In genomic region chr9:94603259-94603776, GRCh38 we compare ENCODE assay signal across 8 cellular contexts. TPM values are rescaled to one million over a fixed set of nuclear protein-coding genes. Genes with fewer than 3 reads are reported as not detected.
A peak's percentile ranks its signal among the peaks of the same experiment; 100 is the strongest.
DNase-seq lines count a peak whose midpoint lies in the region; ATAC-seq and TF ChIP-seq lines count a peak whose summit lies in the region.

No MANE protein-coding gene starts in this region.

- H3K27me3 ChIP-seq in OCI-LY3 (ENCODE audit: low read depth, low read length) (peaks cover 36% of the 10 kb centered on the region), neural progenitor cell (no peaks in the 10 kb centered on the region)

- H3K9me3 ChIP-seq in OCI-LY3 (ENCODE audit: insufficient read depth, low read length), result no peaks in the 10 kb centered on the region
- no peaks in the 10 kb centered on the region for H3K9me3 ChIP-seq in neural progenitor cell (ENCODE audit: low read depth)

- peak overlapping the region; percentile 61 for H3K4me3 ChIP-seq in OCI-LY3 (ENCODE audit: low read length)
- H3K4me3 ChIP-seq in neural progenitor cell, result no peak overlapping the region

- 0 out of 2 replicates have a peak overlapping the region, but pooled peaks have one; percentile 15 for H3K9ac ChIP-seq in OCI-LY3 (ENCODE audit: low read length)
- H3K9ac ChIP-seq in neural progenitor cell, result no peak overlapping the region

- H3K36me3 ChIP-seq in OCI-LY3 (replicated peaks; ENCODE audit: low read depth, low read length) (no peaks in the 10 kb centered on the region), neural progenitor cell (no peaks in the 10 kb centered on the region)

- peak overlapping the region; percentile 62 for H3K4me2 ChIP-seq in OCI-LY3 (ENCODE audit: low read length)
- no peak overlapping the region for H3K4me2 ChIP-seq in neural progenitor cell

- H3K4me1 ChIP-seq in OCI-LY3 (ENCODE audit: low read length), result peaks cover 45% of the 10 kb centered on the region
- H3K4me1 ChIP-seq in neural progenitor cell, result peaks cover 20% of the 10 kb centered on the region

- peaks cover 6% of the 10 kb centered on the region for H3K4me1 Mint-ChIP-seq in activated T-cell treated with anti-CD3 and anti-CD28 coated beads, Interleukin-2, amount 50 U/mL, for 24 hours (ENCODE audit: low read depth)
- H3K4me1 Mint-ChIP-seq in neural progenitor cell, result peaks cover 20% of the 10 kb centered on the region

- no peak overlapping the region for H3K4me3 Mint-ChIP-seq in activated T-cell treated with anti-CD3 and anti-CD28 coated beads, Interleukin-2, amount 50 U/mL, for 24 hours
- H3K4me3 Mint-ChIP-seq in neural progenitor cell, result no peak overlapping the region

- H3K9me3 Mint-ChIP-seq in activated T-cell treated with anti-CD3 and anti-CD28 coated beads, Interleukin-2, amount 50 U/mL, for 24 hours, result no peaks in the 10 kb centered on the region
- no peaks in the 10 kb centered on the region for H3K9me3 Mint-ChIP-seq in neural progenitor cell

- H3F3A ChIP-seq in neural progenitor cell (ENCODE audit: low read depth), result peaks cover 19% of the 10 kb centered on the region

- H3K27ac ChIP-seq in OCI-LY3 (ENCODE audit: low read length), result no peak overlapping the region
- H3K27ac ChIP-seq in neural progenitor cell, result no peak overlapping the region

- H4K20me1 ChIP-seq in OCI-LY3 (ENCODE audit: insufficient read depth, low read length), result no peaks in the 10 kb centered on the region
- no peaks in the 10 kb centered on the region for H4K20me1 ChIP-seq in neural progenitor cell (ENCODE audit: low read depth)

- no peaks in the 10 kb centered on the region for H3K36me3 Mint-ChIP-seq in activated T-cell treated with anti-CD3 and anti-CD28 coated beads, Interleukin-2, amount 50 U/mL, for 24 hours (ENCODE audit: low read depth)
- H3K36me3 Mint-ChIP-seq in neural progenitor cell, result no peaks in the 10 kb centered on the region

- peak; percentile 74 for TF ChIP-seq CTCF in OCI-LY3 (IDR thresholded peaks at IDR 0.05; ENCODE audit: low read depth, low read length)
- peak; percentile 78 for TF ChIP-seq CTCF in neural progenitor cell (IDR thresholded peaks at IDR 0.05)

- H2AFZ ChIP-seq in OCI-LY3 (ENCODE audit: low read depth, low read length), result 0 out of 2 replicates have a peak overlapping the region, but pooled peaks have one; percentile 51
- peak overlapping the region; percentile 74 for H2AFZ ChIP-seq in neural progenitor cell (replicated peaks)

- DNase-seq in DMS 273 treated with DMSO at 0.1 percent for 48 hours (lab: John Stamatoyannopoulos, UW) (peak; percentile 6), HK-2 (ENCODE audit: unreplicated experiment) (peak; percentile 67), fibroblast of peridontal ligament (ENCODE audit: extremely low read depth) (peak; percentile 62), neural progenitor cell (ENCODE audit: low spot score) (peak; percentile 88)
- DNase-seq in activated T-cell treated with anti-CD3 and anti-CD28 coated beads, Interleukin-2, amount 50 U/mL, for 24 hours, result peak; percentile 75
- peak; percentile 50 for DNase-seq in stimulated activated naive CD4-positive, alpha-beta T cell treated with Interleukin-2 at 50 U/mL for 16 hours (lab: John Stamatoyannopoulos, UW)

- H3K79me2 ChIP-seq in OCI-LY3 (ENCODE audit: low read length) (no peaks in the 10 kb centered on the region), neural progenitor cell (ENCODE audit: low read depth) (no peaks in the 10 kb centered on the region)

- peaks cover 3% of the 10 kb centered on the region for H3K27me3 Mint-ChIP-seq in activated T-cell treated with anti-CD3 and anti-CD28 coated beads, Interleukin-2, amount 50 U/mL, for 24 hours
- peaks cover 9% of the 10 kb centered on the region for H3K27me3 Mint-ChIP-seq in neural progenitor cell (ENCODE audit: insufficient read depth, low read depth)

- no peak overlapping the region for H3K27ac Mint-ChIP-seq in activated T-cell treated with anti-CD3 and anti-CD28 coated beads, Interleukin-2, amount 50 U/mL, for 24 hours
- H3K27ac Mint-ChIP-seq in neural progenitor cell, result no peak overlapping the region

- no peak for ATAC-seq in HG03571 (IDR thresholded peaks at IDR 0.05; ENCODE audit: unreplicated experiment)

RNA-seq across cellular contexts. Expression of gene FBP2, which starts 9.7 kb away (rescaled TPM):
- total RNA-seq in neural progenitor cell (ENCODE audit: low replicate concordance), result not detected in 2 replicates

RNA-seq across cellular contexts. Expression of gene FBP1, which starts 36.0 kb away (rescaled TPM):
- total RNA-seq in neural progenitor cell (ENCODE audit: low replicate concordance), result 0.31 TPM in 1 of 2 replicates, not detected in the other

RNA-seq across cellular contexts. Expression of gene PCAT7, which starts 48.4 kb away (rescaled TPM):
- 12.3 and 19.9 TPM in 2 replicates for total RNA-seq in neural progenitor cell (ENCODE audit: low replicate concordance)

Comparison
In these comparisons a context has a peak if more than half of its experiments do, and no peak if none do; other contexts are left out.
1. DNase-seq: peak in every context shown above with its lines; median percentile 88 in neural progenitor cell; 75 in activated T-cell treated with anti-CD3 and anti-CD28 coated beads, Interleukin-2, amount 50 U/mL, for 24 hours; 67 in HK-2; 62 in fibroblast of peridontal ligament; 50 in stimulated activated naive CD4-positive, alpha-beta T cell treated with Interleukin-2 at 50 U/mL for 16 hours; 6 in DMS 273 treated with DMSO at 0.1 percent for 48 hours.